ENCODE assay signal across 24 cellular contexts in genomic region chr4:8148785-8149435, GRCh38. TPM values are rescaled to one million over a fixed set of nuclear protein-coding genes. Genes with fewer than 3 reads are reported as not detected.
A peak's percentile ranks its signal among the peaks of the same experiment; 100 is the strongest.
DNase-seq lines count a peak whose midpoint lies in the region; ATAC-seq and TF ChIP-seq lines count a peak whose summit lies in the region.
"Had no signal": no experiment of that assay in that cellular context is flagged by ENCODE, and none has a peak within 500 bp of the region (broad histone marks: within the 10 kb centered on the region; RNA-seq: fewer than 3 reads in every experiment).

No MANE protein-coding gene starts in this region.

- no peak overlapping the region for H3K4me2 ChIP-seq in neuronal stem cell (ENCODE audit: insufficient read depth, low read length, poor library complexity, severe bottlenecking)

- H3K18ac ChIP-seq in neuronal stem cell (ENCODE audit: low read length): no peak overlapping the region

- H3K36me3 ChIP-seq in H7 (replicated peaks; ENCODE audit: control insufficient read depth, insufficient read depth, low read length) (no peaks in the 10 kb centered on the region), RWPE2 (ENCODE audit: low read depth) (no peaks in the 10 kb centered on the region), neuronal stem cell (replicated peaks in 1 of 2; ENCODE audit: control insufficient read depth in 2 of 2, insufficient read depth in 2 of 2, low read length in 2 of 2) (no peaks in the 10 kb centered on the region)
- H3K36me3 ChIP-seq: SJSA1 had no signal

- peaks cover 8 to 26% of the 10 kb centered on the region in 2 donors for H3K36me3 Mint-ChIP-seq in stimulated activated naive B cell treated with anti-CD40 and anti-IgM and Interleukin-4, amounts not matched to agents 10 μg/mL and 1 μg/mL and 100 μg/mL, for 72 hours
- H3K36me3 Mint-ChIP-seq: CD14-positive monocyte had no signal

- H4K8ac ChIP-seq in neuronal stem cell (ENCODE audit: low read depth, low read length): no peak overlapping the region

- H3K9ac ChIP-seq in neuronal stem cell (ENCODE audit: low read depth, low read length, poor library complexity): no peak overlapping the region

- no peak for TF ChIP-seq CTCF in RWPE2 (IDR thresholded peaks at IDR 0.05; ENCODE audit: poor library complexity, severe bottlenecking)

- ATAC-seq in RWPE2 (ENCODE audit: low read depth): no peak
- no peak for ATAC-seq in stimulated activated naive B cell treated with anti-CD40 and anti-IgM and Interleukin-4, amounts not matched to agents 10 μg/mL and 1 μg/mL and 100 μg/mL, for 72 hours (replicated peaks)
- ATAC-seq in HG03139 (IDR thresholded peaks at IDR 0.05; ENCODE audit: unreplicated experiment): no peak
- ATAC-seq: HepG2, K562, PC-3, T-cell had no signal

- peaks cover 0 to 2% of the 10 kb centered on the region in 2 donors for H3K4me1 Mint-ChIP-seq in stimulated activated naive B cell treated with anti-CD40 and anti-IgM and Interleukin-4, amounts not matched to agents 10 μg/mL and 1 μg/mL and 100 μg/mL, for 72 hours
- H3K4me1 Mint-ChIP-seq: CD14-positive monocyte, T-cell had no signal

- no peak overlapping the region for H2BK15ac ChIP-seq in neuronal stem cell (ENCODE audit: low read length)

- H3K27me3 ChIP-seq in H7 (ENCODE audit: control insufficient read depth, insufficient read depth, low read length): no peaks in the 10 kb centered on the region; the same call in 1 of the 2 replicates
- H3K27me3 ChIP-seq in RWPE2 (ENCODE audit: insufficient read depth, poor library complexity, severe bottlenecking): peaks cover 20% of the 10 kb centered on the region
- peaks cover 0 to 73% (median 0%) of the 10 kb centered on the region in 3 experiments for H3K27me3 ChIP-seq in neuronal stem cell (ENCODE audit: control insufficient read depth in 3 of 3, insufficient read depth in 3 of 3, low read depth in 1 of 3, low read length in 3 of 3)

- DNase-seq in H7 (peak; percentile 69), RWPE2 (ENCODE audit: low spot score) (peak; percentile 47), neuronal stem cell (ENCODE audit: low spot score) (no peak), G401 (ENCODE audit: low spot score) (no peak), NCI-H1694 treated with DMSO at 0.1 percent for 48 hours (lab: John Stamatoyannopoulos, UW) (no peak)
- no peak for DNase-seq in stimulated activated naive B cell treated with anti-CD40 and anti-IgM and Interleukin-4, amounts not matched to agents 10 μg/mL and 1 μg/mL and 100 μg/mL, for 72 hours
- DNase-seq: Calu3, DMS79 treated with DMSO at 0.1 percent for 48 hours, Kasumi-1, NCI-H1105, NCI-H1436 treated with DMSO at 0.1 percent for 48 hours, NCI-H1930, NCI-H2107, NCI-H524 treated with DMSO at 0.1 percent for 48 hours, NCI-H774, PC-3, Right ventricle myocardium superior, T-cell had no signal

- H2BK5ac ChIP-seq in neuronal stem cell (ENCODE audit: low read length): no peak overlapping the region

- H2AK5ac ChIP-seq in neuronal stem cell (ENCODE audit: low read depth, low read length): peak overlapping the region; percentile 53

- no peaks in the 10 kb centered on the region for H3K4me1 ChIP-seq in RWPE2 (ENCODE audit: insufficient read depth, poor library complexity, severe bottlenecking)
- H3K4me1 ChIP-seq in neuronal stem cell (ENCODE audit: control insufficient read depth in 2 of 2, insufficient read depth in 1 of 2, low read depth in 1 of 2, low read length in 2 of 2): peaks cover 5% of the 10 kb centered on the region in 2 donors
- H3K4me1 ChIP-seq: SJSA1 had no signal

- in situ Hi-C loops in G401 (cut with HindIII; ENCODE audit: low sequenced_read_pairs): no loop called here

- no peak overlapping the region for H3K4ac ChIP-seq in neuronal stem cell (ENCODE audit: low read length)

- H2BK120ac ChIP-seq in neuronal stem cell (ENCODE audit: low read depth, low read length): no peak overlapping the region

- H3K4me3 ChIP-seq in H7 (ENCODE audit: insufficient read depth, low read depth, low read length): no peak overlapping the region
- H3K4me3 ChIP-seq in RWPE2 (ENCODE audit: severe bottlenecking): no peak overlapping the region
- no peak overlapping the region for H3K4me3 ChIP-seq in neuronal stem cell (ENCODE audit: low read length in 2 of 2)
- H3K4me3 ChIP-seq: K562, SJSA1 had no signal

- H3K9me3 Mint-ChIP-seq in stimulated activated naive B cell treated with anti-CD40 and anti-IgM and Interleukin-4, amounts not matched to agents 10 μg/mL and 1 μg/mL and 100 μg/mL, for 72 hours: no peaks in the 10 kb centered on the region
- H3K9me3 Mint-ChIP-seq: T-cell had no signal

- peak overlapping the region; percentile 9 for H3K27ac Mint-ChIP-seq in stimulated activated naive B cell treated with anti-CD40 and anti-IgM and Interleukin-4, amounts not matched to agents 10 μg/mL and 1 μg/mL and 100 μg/mL, for 72 hours
- H3K27ac Mint-ChIP-seq: T-cell had no signal

- H3K79me1 ChIP-seq in neuronal stem cell (ENCODE audit: low read depth, low read length): peaks cover 3% of the 10 kb centered on the region

- WGBS in neuronal stem cell (ENCODE audit: extremely low coverage in 2 of 2, insufficient read length in 2 of 2, insufficient replicate concordance in 1 of 2), 2 donors: no CpG with 5 or more reads among the region's 14 CpGs

- H3K27ac ChIP-seq in RWPE2 (ENCODE audit: poor library complexity, severe bottlenecking) (no peak overlapping the region), neuronal stem cell (replicated peaks; ENCODE audit: low read length) (no peak overlapping the region)
- H3K27ac ChIP-seq: SJSA1 had no signal

- no peak overlapping the region for H2AFZ ChIP-seq in neuronal stem cell (ENCODE audit: low read length)

- H3K9me3 ChIP-seq in RWPE2 (ENCODE audit: severe bottlenecking) (no peaks in the 10 kb centered on the region), neuronal stem cell (replicated peaks in 1 of 2; ENCODE audit: control insufficient read depth in 2 of 2, insufficient read depth in 1 of 2, low read depth in 1 of 2, low read length in 2 of 2) (no peaks in the 10 kb centered on the region)
- H3K9me3 ChIP-seq: SJSA1 had no signal

- peak overlapping the region; percentile 25 for H3K14ac ChIP-seq in neuronal stem cell (ENCODE audit: low read length)

- H4K91ac ChIP-seq in neuronal stem cell (ENCODE audit: low read depth, low read length, poor library complexity): no peak overlapping the region

- no peak overlapping the region for H3K4me3 Mint-ChIP-seq in stimulated activated naive B cell treated with anti-CD40 and anti-IgM and Interleukin-4, amounts not matched to agents 10 μg/mL and 1 μg/mL and 100 μg/mL, for 72 hours
- H3K4me3 Mint-ChIP-seq: CD14-positive monocyte, T-cell had no signal

- peaks cover 7 to 27% of the 10 kb centered on the region in 2 donors for H3K27me3 Mint-ChIP-seq in stimulated activated naive B cell treated with anti-CD40 and anti-IgM and Interleukin-4, amounts not matched to agents 10 μg/mL and 1 μg/mL and 100 μg/mL, for 72 hours

- no peak overlapping the region for H2BK12ac ChIP-seq in neuronal stem cell (ENCODE audit: low read length)

- no peak overlapping the region for H3K23ac ChIP-seq in neuronal stem cell (ENCODE audit: low read depth, low read length, poor library complexity)

RNA-seq across cellular contexts. Expression of gene ABLIM2, which starts 9.7 kb away (rescaled TPM):
- 1.6 and 1.9 TPM in 2 replicates for total RNA-seq in H7 (2014; rRNA removed; shearing (Covaris generic))
- polyA plus RNA-seq in neuronal stem cell (2013, experiment 1 of 2): 0.78 TPM
- polyA plus RNA-seq in neuronal stem cell (2013, experiment 2 of 2): 0.93 TPM
- total RNA-seq in G401 (2014; rRNA removed; shearing (Covaris generic)): 0.37 and 1.3 TPM in 2 replicates
- total RNA-seq: K562, M059J had no signal
- polyA plus RNA-seq: CD14-positive monocyte, K562 had no signal

RNA-seq across cellular contexts. Expression of gene SH3TC1, which starts 50.2 kb away (rescaled TPM):
- 0.59 and 2.2 TPM in 2 replicates for total RNA-seq in H7 (2014; rRNA removed; shearing (Covaris generic))
- 0.13 TPM for polyA plus RNA-seq in neuronal stem cell (2013, experiment 1 of 2)
- 0.08 TPM for polyA plus RNA-seq in neuronal stem cell (2013, experiment 2 of 2)
- not detected in 2 replicates for total RNA-seq in G401 (2014; rRNA removed; shearing (Covaris generic))

Comparison
In these comparisons a context has a peak if more than half of its experiments do, and no peak if none do; other contexts are left out.
1. DNase-seq: peak in H7 (single experiment) and RWPE2 (single experiment); none in neuronal stem cell (single experiment), stimulated activated naive B cell treated with anti-CD40 and anti-IgM and Interleukin-4, amounts not matched to agents 10 μg/mL and 1 μg/mL and 100 μg/mL, for 72 hours (single experiment), G401 (single experiment) and NCI-H1694 treated with DMSO at 0.1 percent for 48 hours (single experiment).